Comparison of ENCODE assay signal across 31 cellular contexts in the genomic region with DNA sequence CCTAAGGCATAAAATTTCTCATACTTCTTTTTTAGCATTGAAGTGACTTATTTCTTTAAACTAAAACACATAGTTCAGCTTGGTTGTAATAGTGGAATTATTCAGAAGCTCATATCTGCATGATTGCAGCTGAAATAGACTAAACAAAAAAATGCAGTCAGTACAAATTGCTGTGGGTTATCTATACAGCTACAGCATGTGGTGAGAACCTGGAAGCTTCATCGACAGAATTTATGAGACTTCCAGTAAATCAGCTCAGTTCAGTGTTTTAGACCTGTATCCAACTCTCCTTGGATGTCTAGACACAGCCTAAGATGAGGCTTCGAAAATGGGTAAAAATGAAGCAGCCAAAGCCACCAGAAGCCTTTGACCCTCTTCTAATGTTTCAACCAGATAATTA.
A peak's percentile ranks its signal among the peaks of the same experiment; 100 is the strongest.
DNase-seq lines count a peak whose midpoint lies in the region; ATAC-seq, FAIRE-seq and TF ChIP-seq lines count a peak whose summit lies in the region.
"Had no signal": no experiment of that assay in that cellular context is flagged by ENCODE, and none has a peak within 500 bp of the region (broad histone marks: within the 10 kb centered on the region; RNA-seq: fewer than 3 reads in every experiment).

No MANE protein-coding gene starts in this region.

- no peaks in the 10 kb centered on the region for H3K27me3 ChIP-seq in osteoblast (ENCODE audit: insufficient read depth, low read length)
- H3K27me3 ChIP-seq: colonic mucosa, neutrophil, upper lobe of right lung had no signal

- FAIRE-seq in TTC549 (lab: Jason Lieb, UNC), result peak; percentile 99
- FAIRE-seq: GM12891, keratinocyte had no signal

- H3K9me3 ChIP-seq in osteoblast (ENCODE audit: low read depth, low read length), result no peaks in the 10 kb centered on the region
- H3K9me3 ChIP-seq: colonic mucosa, HAP-1, neutrophil, psoas muscle, upper lobe of right lung had no signal

- DNase-seq in AG09309 (ENCODE audit: low read depth), result peak; percentile 64
- peak; percentile 75 for DNase-seq in fibroblast of peridontal ligament (ENCODE audit: extremely low read depth)
- DNase-seq in osteoblast (ENCODE audit: insufficient read length, low spot score, missing footprints), result peak; percentile 23
- no peak for DNase-seq in retina
- DNase-seq in stimulated activated naive CD8-positive, alpha-beta T cell treated with anti-CD3 and anti-CD28 coated beads, Interleukin-15, Interleukin-2, amounts not matched to agents 100 U/mL and 50 U/mL, for 24 hours, result no peak
- no peak for DNase-seq in ecto neural progenitor cell (ENCODE audit: low spot score)
- DNase-seq in middle frontal gyrus (ENCODE audit: extremely low spot score, low spot score), result no peak
- DNase-seq: activated CD4-positive, alpha-beta T cell treated with anti-CD3 and anti-CD28 coated beads for 36 hours; activated CD8-positive, alpha-beta T cell treated with anti-CD3 and anti-CD28 coated beads, Interleukin-2, amount 10 ng/mL, durations not matched to agents 7 days and 5 days; activated naive CD4-positive, alpha-beta T cell treated with anti-CD3 and anti-CD28 coated beads, Interleukin-2, amount 50 U/mL, for 16 hours; amygdala; CD8-positive, alpha-beta memory T cell; colonic mucosa; effector CD8-positive, alpha-beta T cell; head of caudate nucleus; left ventricle myocardium superior; naive B cell; NCI-H1436 treated with DMSO at 0.1 percent for 48 hours; NCI-H226; NCI-H526 treated with DMSO at 0.1 percent for 48 hours; PC-9; psoas muscle; Right ventricle myocardium superior; stimulated activated naive B cell treated with anti-CD40 and anti-IgM and Interleukin-4, amounts not matched to agents 10 μg/mL and 1 μg/mL and 100 μg/mL, for 72 hours; upper lobe of right lung had no signal

- TF ChIP-seq CTCF in AG09309 (IDR thresholded peaks at IDR 0.05; ENCODE audit: control insufficient read depth, insufficient read depth, low read depth, low read length, missing control alignments), result no peak
- no peak for TF ChIP-seq CTCF in osteoblast (IDR thresholded peaks at IDR 0.05; ENCODE audit: extremely low read depth, low read depth, low read length)

- H3K4me3 ChIP-seq in AG09309 (ENCODE audit: control insufficient read depth, low read depth, low read length) (no peak overlapping the region), osteoblast (ENCODE audit: insufficient read depth, low read length) (no peak overlapping the region)
- H3K4me3 ChIP-seq: colonic mucosa, HAP-1, PC-9, psoas muscle, upper lobe of right lung had no signal

- no peak overlapping the region for H2AFZ ChIP-seq in osteoblast (ENCODE audit: low read length)
- H2AFZ ChIP-seq: PC-9 had no signal

- H3K4me2 ChIP-seq in osteoblast (ENCODE audit: insufficient read depth, low read length), result no peak overlapping the region
- H3K4me2 ChIP-seq: PC-9 had no signal

- H4K20me1 ChIP-seq in osteoblast (ENCODE audit: insufficient read depth, low read length), result no peaks in the 10 kb centered on the region

- no peak for ATAC-seq in stimulated activated naive CD8-positive, alpha-beta T cell treated with anti-CD3 and anti-CD28 coated beads, Interleukin-15, Interleukin-2, amounts not matched to agents 100 U/mL and 50 U/mL, for 24 hours
- ATAC-seq: activated CD4-positive, alpha-beta T cell treated with anti-CD3 and anti-CD28 coated beads for 36 hours; activated CD8-positive, alpha-beta T cell treated with anti-CD3 and anti-CD28 coated beads, Interleukin-2, amount 10 ng/mL, durations not matched to agents 7 days and 5 days; activated T-helper 17 cell treated with anti-CD3 and anti-CD28 coated beads, Interleukin-2, amount 50 U/mL, for 72 hours; left ventricle myocardium superior; psoas muscle; stimulated activated naive B cell treated with anti-CD40 and anti-IgM and Interleukin-4, amounts not matched to agents 10 μg/mL and 1 μg/mL and 100 μg/mL, for 72 hours; upper lobe of right lung had no signal

- no peaks in the 10 kb centered on the region for H3K79me2 ChIP-seq in osteoblast (ENCODE audit: insufficient read depth, low read length)

- H3K4me1 ChIP-seq in osteoblast (ENCODE audit: insufficient read depth, low read length), result peaks cover 3% of the 10 kb centered on the region
- H3K4me1 ChIP-seq: colonic mucosa, HAP-1, psoas muscle, upper lobe of right lung had no signal

- no peaks in the 10 kb centered on the region for H3K36me3 ChIP-seq in osteoblast (ENCODE audit: insufficient read depth, low read length)
- H3K36me3 ChIP-seq: colonic mucosa, HAP-1, neutrophil, upper lobe of right lung had no signal

- H3K27ac ChIP-seq in osteoblast (ENCODE audit: low read depth, low read length), result no peak overlapping the region
- H3K27ac ChIP-seq: colonic mucosa, neutrophil, PC-9, psoas muscle, upper lobe of right lung had no signal

Comparison
In these comparisons a context has a peak if more than half of its experiments do, and no peak if none do; other contexts are left out.
1. DNase-seq: peak in AG09309 (single experiment), fibroblast of peridontal ligament (single experiment) and osteoblast (single experiment); none in retina (single experiment), stimulated activated naive CD8-positive, alpha-beta T cell treated with anti-CD3 and anti-CD28 coated beads, Interleukin-15, Interleukin-2, amounts not matched to agents 100 U/mL and 50 U/mL, for 24 hours (single experiment), ecto neural progenitor cell (single experiment) and middle frontal gyrus (single experiment).